ENCODE assay signal across 14 cellular contexts in genomic region chr11:118319031-118319814, GRCh38. TPM values are rescaled to one million over a fixed set of nuclear protein-coding genes. Genes with fewer than 3 reads are reported as not detected.
DNase-seq lines count a peak whose midpoint lies in the region; ATAC-seq and TF ChIP-seq lines count a peak whose summit lies in the region.
"Had no signal": no experiment of that assay in that cellular context is flagged by ENCODE, and none has a peak within 500 bp of the region (broad histone marks: within the 10 kb centered on the region; RNA-seq: fewer than 3 reads in every experiment).

No MANE protein-coding gene starts in this region.

- H3K27ac Mint-ChIP-seq in activated T-helper 2 cell treated with anti-CD3 and anti-CD28 coated beads, Interferon-gamma antibody, Interleukin-2, Interleukin-4, amounts not matched to agents 10 μg/mL and 5 μg/mL and 100 μg/mL, durations not matched to agents 14 hours and 24 hours and 36 hours, result no peak overlapping the region

- no peaks in the 10 kb centered on the region for H3K27me3 Mint-ChIP-seq in activated T-helper 2 cell treated with anti-CD3 and anti-CD28 coated beads, Interferon-gamma antibody, Interleukin-2, Interleukin-4, amounts not matched to agents 10 μg/mL and 5 μg/mL and 100 μg/mL, durations not matched to agents 14 hours and 24 hours and 36 hours (ENCODE audit: low read depth)

- no peaks in the 10 kb centered on the region for H3K36me3 ChIP-seq in left lung
- H3K36me3 ChIP-seq: Peyer's patch had no signal

- peaks cover 0 to 4% of the 10 kb centered on the region in 2 donors for H3K27me3 ChIP-seq in left lung
- H3K27me3 ChIP-seq: Peyer's patch had no signal

- no peaks in the 10 kb centered on the region for H3K9me3 ChIP-seq in left lung
- H3K9me3 ChIP-seq: Peyer's patch had no signal

- peaks cover 56% of the 10 kb centered on the region for H3K4me1 Mint-ChIP-seq in activated T-helper 2 cell treated with anti-CD3 and anti-CD28 coated beads, Interferon-gamma antibody, Interleukin-2, Interleukin-4, amounts not matched to agents 10 μg/mL and 5 μg/mL and 100 μg/mL, durations not matched to agents 14 hours and 24 hours and 36 hours (ENCODE audit: low read depth)

- H3K9me3 Mint-ChIP-seq in activated T-helper 2 cell treated with anti-CD3 and anti-CD28 coated beads, Interferon-gamma antibody, Interleukin-2, Interleukin-4, amounts not matched to agents 10 μg/mL and 5 μg/mL and 100 μg/mL, durations not matched to agents 14 hours and 24 hours and 36 hours, result no peaks in the 10 kb centered on the region

- no peak overlapping the region for H3K4me3 ChIP-seq in left lung
- H3K4me3 ChIP-seq: coronary artery, Peyer's patch had no signal

- no peak overlapping the region for H3K4me3 Mint-ChIP-seq in activated T-helper 2 cell treated with anti-CD3 and anti-CD28 coated beads, Interferon-gamma antibody, Interleukin-2, Interleukin-4, amounts not matched to agents 10 μg/mL and 5 μg/mL and 100 μg/mL, durations not matched to agents 14 hours and 24 hours and 36 hours (ENCODE audit: low read depth)

- ATAC-seq in left lung (peak; percentile 39), HG02610 (IDR thresholded peaks at IDR 0.05; ENCODE audit: unreplicated experiment) (no peak)

- peaks cover 33 to 65% of the 10 kb centered on the region in 2 donors for H3K4me1 ChIP-seq in left lung

- H3K36me3 Mint-ChIP-seq in activated T-helper 2 cell treated with anti-CD3 and anti-CD28 coated beads, Interferon-gamma antibody, Interleukin-2, Interleukin-4, amounts not matched to agents 10 μg/mL and 5 μg/mL and 100 μg/mL, durations not matched to agents 14 hours and 24 hours and 36 hours (ENCODE audit: low read depth), result peaks cover 37% of the 10 kb centered on the region

- DNase-seq in Ammon's horn (ENCODE audit: low spot score) (peak; percentile 66), GDM1 (lab: John Stamatoyannopoulos, UW) (peak; percentile 71), SW480 (ENCODE audit: low spot score) (peak; percentile 62), left lung (no peak), NCI-H1694 (lab: John Stamatoyannopoulos, UW) (no peak), T-helper 9 cell (no peak)
- no peak for DNase-seq in activated T-helper 2 cell treated with anti-CD3 and anti-CD28 coated beads, Interferon-gamma antibody, Interleukin-2, Interleukin-4, amounts not matched to agents 10 μg/mL and 5 μg/mL and 100 μg/mL, durations not matched to agents 14 hours and 24 hours and 36 hours (ENCODE audit: low spot score)
- DNase-seq: HCEC 1CT, islet precursor cell, NCI-H2171, Peyer's patch had no signal

- intact Hi-C loops in left lung (cut with DNase I), result no loop called here
- intact Hi-C loops in activated T-helper 2 cell treated with anti-CD3 and anti-CD28 coated beads, Interferon-gamma antibody, Interleukin-2, Interleukin-4, amounts not matched to agents 10 μg/mL and 5 μg/mL and 100 μg/mL, durations not matched to agents 14 hours and 24 hours and 36 hours (cut with micrococcal nuclease), result no loop called here

- TF ChIP-seq CTCF in left lung (IDR thresholded peaks at IDR 0.05), result no peak

- peak overlapping the region; percentile 39 to 59 for H3K27ac ChIP-seq in left lung
- H3K27ac ChIP-seq: coronary artery had no signal

RNA-seq across cellular contexts. Expression of gene CD3E, which starts 14.7 kb away (rescaled TPM):
- total RNA-seq in left lung, result 10 to 100 TPM in 1 of 2 donors, 1 to 10 TPM in 1; 3.6 to 10.5 TPM
- total RNA-seq in activated T-helper 2 cell treated with anti-CD3 and anti-CD28 coated beads, Interferon-gamma antibody, Interleukin-2, Interleukin-4, amounts not matched to agents 10 μg/mL and 5 μg/mL and 100 μg/mL, durations not matched to agents 14 hours and 24 hours and 36 hours, result 518 and 529 TPM in 2 replicates
- total RNA-seq: fibroblast of villous mesenchyme had no signal

RNA-seq across cellular contexts. Expression of gene CD3D, which starts 23.3 kb away (rescaled TPM):
- total RNA-seq in left lung, result 1 to 10 TPM; 3.3 to 7.0 TPM
- total RNA-seq in activated T-helper 2 cell treated with anti-CD3 and anti-CD28 coated beads, Interferon-gamma antibody, Interleukin-2, Interleukin-4, amounts not matched to agents 10 μg/mL and 5 μg/mL and 100 μg/mL, durations not matched to agents 14 hours and 24 hours and 36 hours, result 386 and 400 TPM in 2 replicates
- total RNA-seq: fibroblast of villous mesenchyme had no signal

RNA-seq across cellular contexts. Expression of gene CD3G, which starts 24.9 kb away (rescaled TPM):
- total RNA-seq in left lung, result 1 to 10 TPM in 1 of 2 donors, under 1 TPM in 1; 0.85 to 3.8 TPM
- 134 and 139 TPM in 2 replicates for total RNA-seq in activated T-helper 2 cell treated with anti-CD3 and anti-CD28 coated beads, Interferon-gamma antibody, Interleukin-2, Interleukin-4, amounts not matched to agents 10 μg/mL and 5 μg/mL and 100 μg/mL, durations not matched to agents 14 hours and 24 hours and 36 hours
- total RNA-seq: fibroblast of villous mesenchyme had no signal

RNA-seq across cellular contexts. Expression of gene UBE4A, which starts 40.2 kb away (rescaled TPM):
- total RNA-seq in left lung, result 10 to 100 TPM; 40.8 to 45.3 TPM
- total RNA-seq in activated T-helper 2 cell treated with anti-CD3 and anti-CD28 coated beads, Interferon-gamma antibody, Interleukin-2, Interleukin-4, amounts not matched to agents 10 μg/mL and 5 μg/mL and 100 μg/mL, durations not matched to agents 14 hours and 24 hours and 36 hours, result 41.2 and 44.1 TPM in 2 replicates

RNA-seq across cellular contexts. Expression of gene MPZL2, which starts 55.1 kb away (rescaled TPM):
- 100 to 1,000 TPM; 111 to 117 TPM for total RNA-seq in left lung
- total RNA-seq in activated T-helper 2 cell treated with anti-CD3 and anti-CD28 coated beads, Interferon-gamma antibody, Interleukin-2, Interleukin-4, amounts not matched to agents 10 μg/mL and 5 μg/mL and 100 μg/mL, durations not matched to agents 14 hours and 24 hours and 36 hours, result 13.9 and 14.6 TPM in 2 replicates
- total RNA-seq: fibroblast of villous mesenchyme had no signal

Comparison
In these comparisons a context has a peak if more than half of its experiments do, and no peak if none do; other contexts are left out.
1. DNase-seq: peak in Ammon's horn (single experiment), GDM1 (single experiment) and SW480 (single experiment); none in left lung (0 of 2), NCI-H1694 (single experiment), activated T-helper 2 cell treated with anti-CD3 and anti-CD28 coated beads, Interferon-gamma antibody, Interleukin-2, Interleukin-4, amounts not matched to agents 10 μg/mL and 5 μg/mL and 100 μg/mL, durations not matched to agents 14 hours and 24 hours and 36 hours (single experiment) and T-helper 9 cell (single experiment).
2. RNA of gene CD3E, which starts 14.7 kb away (total RNA-seq): 518 to 529 TPM in activated T-helper 2 cell treated with anti-CD3 and anti-CD28 coated beads, Interferon-gamma antibody, Interleukin-2, Interleukin-4, amounts not matched to agents 10 μg/mL and 5 μg/mL and 100 μg/mL, durations not matched to agents 14 hours and 24 hours and 36 hours; 3.6 to 10.5 TPM in left lung; every median in the first group is over 10 times any median in the second.
3. RNA of gene CD3D, which starts 23.3 kb away (total RNA-seq): 386 to 400 TPM in activated T-helper 2 cell treated with anti-CD3 and anti-CD28 coated beads, Interferon-gamma antibody, Interleukin-2, Interleukin-4, amounts not matched to agents 10 μg/mL and 5 μg/mL and 100 μg/mL, durations not matched to agents 14 hours and 24 hours and 36 hours; 3.3 to 7.0 TPM in left lung; every median in the first group is over 10 times any median in the second.
4. RNA of gene CD3G, which starts 24.9 kb away (total RNA-seq): 134 to 139 TPM in activated T-helper 2 cell treated with anti-CD3 and anti-CD28 coated beads, Interferon-gamma antibody, Interleukin-2, Interleukin-4, amounts not matched to agents 10 μg/mL and 5 μg/mL and 100 μg/mL, durations not matched to agents 14 hours and 24 hours and 36 hours; 0.85 to 3.8 TPM in left lung; every median in the first group is over 10 times any median in the second.